In genomic region chr1:67141827-67142226, GRCh38 we compare ENCODE assay signal across 18 cellular contexts. TPM values are rescaled to one million over a fixed set of nuclear protein-coding genes. Genes with fewer than 3 reads are reported as not detected.
"Had no signal": no experiment of that assay in that cellular context is flagged by ENCODE, and none has a peak within 500 bp of the region (broad histone marks: within the 10 kb centered on the region; RNA-seq: fewer than 3 reads in every experiment).

No MANE protein-coding gene starts in this region.

RNA-seq across cellular contexts. Expression of gene C1orf141, which starts 7.1 kb away (rescaled TPM):
- total RNA-seq: dermis blood vessel endothelial cell, endothelial cell of umbilical vein, epithelial cell of proximal tubule, esophagus squamous epithelium, heart right ventricle, left ventricle myocardium superior, mesenteric fat pad, osteoblast, psoas muscle, renal cortical epithelial cell, right cardiac atrium, sigmoid colon, skeletal muscle tissue, stomach, urinary bladder had no signal
- polyA plus RNA-seq: endothelial cell of umbilical vein, heart right ventricle, immature natural killer cell, psoas muscle, right cardiac atrium, sigmoid colon, stomach, urinary bladder had no signal

RNA-seq across cellular contexts. Expression of gene IL23R, which starts 24.4 kb away (rescaled TPM):
- total RNA-seq: dermis blood vessel endothelial cell, endothelial cell of umbilical vein, epithelial cell of proximal tubule, heart right ventricle, left ventricle myocardium superior, mesenteric fat pad, osteoblast, psoas muscle, renal cortical epithelial cell, right cardiac atrium, sigmoid colon, skeletal muscle tissue, subcutaneous adipose tissue, temporal lobe had no signal
- polyA plus RNA-seq: endothelial cell of umbilical vein, heart right ventricle, psoas muscle, right cardiac atrium, stomach, urinary bladder had no signal
